ENCODE assay signal across 13 cellular contexts in the genomic region with DNA sequence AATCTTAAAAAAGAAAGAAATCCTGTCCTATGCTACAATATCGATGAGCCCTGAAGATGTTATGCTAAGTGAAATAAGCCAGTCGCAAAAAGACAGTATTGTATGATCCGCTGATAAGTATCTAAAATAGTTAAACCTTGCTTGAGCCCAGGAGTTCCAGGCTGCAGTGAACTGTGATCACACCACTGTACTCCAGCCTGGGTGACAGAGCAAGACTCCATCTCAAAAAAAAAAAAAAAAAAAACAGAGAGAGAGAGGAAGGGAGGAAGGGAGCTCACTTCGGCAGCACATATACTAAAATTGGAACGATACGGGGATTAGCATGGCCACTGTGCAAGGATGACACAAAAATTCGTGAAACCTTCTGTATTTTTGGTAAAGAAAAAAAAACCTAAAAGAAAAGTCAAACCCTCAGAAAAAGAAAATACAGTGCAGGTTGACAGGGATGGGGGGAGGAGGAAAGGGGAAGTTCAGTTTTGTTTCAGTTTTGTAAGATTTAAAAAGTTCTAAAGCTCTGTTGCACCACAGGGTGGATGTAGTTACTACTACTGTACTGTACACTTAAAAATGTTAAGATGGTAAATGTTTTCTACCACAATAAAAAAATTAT. TPM values are rescaled to one million over a fixed set of nuclear protein-coding genes. Genes with fewer than 3 reads are reported as not detected.
DNase-seq lines count a peak whose midpoint lies in the region; ATAC-seq, FAIRE-seq and TF ChIP-seq lines count a peak whose summit lies in the region.
"Had no signal": no experiment of that assay in that cellular context is flagged by ENCODE, and none has a peak within 500 bp of the region (broad histone marks: within the 10 kb centered on the region; RNA-seq: fewer than 3 reads in every experiment).

No MANE protein-coding gene starts in this region.

- peaks cover 8% of the 10 kb centered on the region for H3K36me3 ChIP-seq in Karpas-422 (ENCODE audit: insufficient read depth, low read length)
- peaks cover 0 to 21% (median 9%) of the 10 kb centered on the region in 3 donors for H3K36me3 ChIP-seq in pancreas

- FAIRE-seq in pancreas (lab: Jason Lieb, UNC), result no peak

- peak overlapping the region; percentile 94 for H3K27ac Mint-ChIP-seq in activated T-cell treated with anti-CD3 and anti-CD28 coated beads, Interleukin-2, amount 50 U/mL, for 72 hours
- H3K27ac Mint-ChIP-seq in activated T-helper 2 cell treated with anti-CD3 and anti-CD28 coated beads, Interferon-gamma antibody, Interleukin-2, Interleukin-4, amounts not matched to agents 10 μg/mL and 5 μg/mL and 100 μg/mL, durations not matched to agents 14 hours and 24 hours and 36 hours, result peak overlapping the region; percentile 68

- H3K4me1 ChIP-seq in Karpas-422 (ENCODE audit: low read length), result peaks cover 45% of the 10 kb centered on the region
- H3K4me1 ChIP-seq in pancreas, result peaks cover 11 to 45% (median 28%) of the 10 kb centered on the region in 3 donors

- peaks cover 4 to 19% of the 10 kb centered on the region in 2 donors for H3K36me3 Mint-ChIP-seq in activated T-cell treated with anti-CD3 and anti-CD28 coated beads, Interleukin-2, amount 50 U/mL, for 72 hours (ENCODE audit: insufficient read depth in 2 of 2)
- peaks cover 34% of the 10 kb centered on the region for H3K36me3 Mint-ChIP-seq in activated T-helper 2 cell treated with anti-CD3 and anti-CD28 coated beads, Interferon-gamma antibody, Interleukin-2, Interleukin-4, amounts not matched to agents 10 μg/mL and 5 μg/mL and 100 μg/mL, durations not matched to agents 14 hours and 24 hours and 36 hours (ENCODE audit: low read depth)

- TF ChIP-seq CTCF in pancreas (IDR thresholded peaks at IDR 0.05), result no peak

- peak overlapping the region; percentile 84 for H3K27ac ChIP-seq in Karpas-422 (ENCODE audit: low read length)
- peak overlapping the region; percentile 99 for H3K27ac ChIP-seq in substantia nigra (ENCODE audit: low read depth, low read length, poor library complexity, severe bottlenecking)
- H3K27ac ChIP-seq in pancreas, result no peak overlapping the region
- H3K27ac ChIP-seq: sigmoid colon had no signal

- H3K27me3 ChIP-seq in Karpas-422 (ENCODE audit: low read length) (no peaks in the 10 kb centered on the region), pancreas (no peaks in the 10 kb centered on the region)
- H3K27me3 ChIP-seq: sigmoid colon had no signal

- H3K9me3 Mint-ChIP-seq in activated T-cell treated with anti-CD3 and anti-CD28 coated beads, Interleukin-2, amount 50 U/mL, for 72 hours, result no peaks in the 10 kb centered on the region
- no peaks in the 10 kb centered on the region for H3K9me3 Mint-ChIP-seq in activated T-helper 2 cell treated with anti-CD3 and anti-CD28 coated beads, Interferon-gamma antibody, Interleukin-2, Interleukin-4, amounts not matched to agents 10 μg/mL and 5 μg/mL and 100 μg/mL, durations not matched to agents 14 hours and 24 hours and 36 hours

- H3K4me1 Mint-ChIP-seq in activated T-cell treated with anti-CD3 and anti-CD28 coated beads, Interleukin-2, amount 50 U/mL, for 72 hours (ENCODE audit: low read depth), result peaks cover 44% of the 10 kb centered on the region
- peaks cover 19% of the 10 kb centered on the region for H3K4me1 Mint-ChIP-seq in activated T-helper 2 cell treated with anti-CD3 and anti-CD28 coated beads, Interferon-gamma antibody, Interleukin-2, Interleukin-4, amounts not matched to agents 10 μg/mL and 5 μg/mL and 100 μg/mL, durations not matched to agents 14 hours and 24 hours and 36 hours (ENCODE audit: low read depth)

- no peak for DNase-seq in activated T-cell treated with anti-CD3 and anti-CD28 coated beads, Interleukin-2, amount 50 U/mL, for 72 hours
- DNase-seq in activated T-cell treated with anti-CD3 and anti-CD28 coated beads, Interleukin-2, amount 50 U/mL, for 1 hour, result no peak
- DNase-seq in Karpas-422, result peak; percentile 77
- no peak for DNase-seq in activated T-helper 2 cell treated with anti-CD3 and anti-CD28 coated beads, Interferon-gamma antibody, Interleukin-2, Interleukin-4, amounts not matched to agents 10 μg/mL and 5 μg/mL and 100 μg/mL, durations not matched to agents 14 hours and 24 hours and 36 hours (ENCODE audit: low spot score)
- no peak for DNase-seq in substantia nigra (lab: John Stamatoyannopoulos, UW)
- no peak for DNase-seq in stimulated activated naive CD4-positive, alpha-beta T cell (lab: John Stamatoyannopoulos, UW)
- DNase-seq in pancreas, result no peak
- no peak for DNase-seq in HuH-7.5 (ENCODE audit: low spot score)
- DNase-seq: effector CD8-positive, alpha-beta T cell; islet precursor cell; NCI-H510A treated with DMSO at 0.1 percent for 48 hours; sigmoid colon had no signal

- H4K20me1 ChIP-seq in Karpas-422 (ENCODE audit: insufficient read depth, low read depth, low read length), result peaks cover 35% of the 10 kb centered on the region

- H3K9me2 ChIP-seq in Karpas-422 (replicated peaks; ENCODE audit: insufficient read depth, low read length), result no peaks in the 10 kb centered on the region

- no peak for ATAC-seq in activated T-cell treated with anti-CD3 and anti-CD28 coated beads, Interleukin-2, amount 50 U/mL, for 72 hours (replicated peaks in 1 of 2)
- ATAC-seq in pancreas, result no peak

- peak overlapping the region; percentile 18 to 46 for H3K4me3 Mint-ChIP-seq in activated T-cell treated with anti-CD3 and anti-CD28 coated beads, Interleukin-2, amount 50 U/mL, for 72 hours
- no peak overlapping the region for H3K4me3 Mint-ChIP-seq in activated T-helper 2 cell treated with anti-CD3 and anti-CD28 coated beads, Interferon-gamma antibody, Interleukin-2, Interleukin-4, amounts not matched to agents 10 μg/mL and 5 μg/mL and 100 μg/mL, durations not matched to agents 14 hours and 24 hours and 36 hours (ENCODE audit: low read depth)

- H3K79me2 ChIP-seq in Karpas-422 (ENCODE audit: low read length), result peaks cover 85% of the 10 kb centered on the region

- peak overlapping the region; percentile 42 for H3K9ac ChIP-seq in Karpas-422 (ENCODE audit: low read length)

- H3K9me3 ChIP-seq in Karpas-422 (ENCODE audit: low read length) (no peaks in the 10 kb centered on the region), pancreas (no peaks in the 10 kb centered on the region)
- H3K9me3 ChIP-seq: sigmoid colon had no signal

- WGBS in pancreas, 2 donors, result 87% methylated on average over 7 of the region's 7 CpGs

- peak overlapping the region; percentile 21; the same call in 1 of the 2 replicates for H3K4me3 ChIP-seq in Karpas-422 (ENCODE audit: low read length)
- no peak overlapping the region for H3K4me3 ChIP-seq in pancreas
- H3K4me3 ChIP-seq: sigmoid colon had no signal

- intact Hi-C loops in activated T-helper 2 cell treated with anti-CD3 and anti-CD28 coated beads, Interferon-gamma antibody, Interleukin-2, Interleukin-4, amounts not matched to agents 10 μg/mL and 5 μg/mL and 100 μg/mL, durations not matched to agents 14 hours and 24 hours and 36 hours (cut with micrococcal nuclease), result no loop called here
- intact Hi-C loops in pancreas (cut with DNase I), result no loop called here

- no peaks in the 10 kb centered on the region for H3K27me3 Mint-ChIP-seq in activated T-cell treated with anti-CD3 and anti-CD28 coated beads, Interleukin-2, amount 50 U/mL, for 72 hours (ENCODE audit: low read depth)
- H3K27me3 Mint-ChIP-seq in activated T-helper 2 cell treated with anti-CD3 and anti-CD28 coated beads, Interferon-gamma antibody, Interleukin-2, Interleukin-4, amounts not matched to agents 10 μg/mL and 5 μg/mL and 100 μg/mL, durations not matched to agents 14 hours and 24 hours and 36 hours (ENCODE audit: low read depth), result no peaks in the 10 kb centered on the region

- no peak overlapping the region for H2AFZ ChIP-seq in Karpas-422 (ENCODE audit: low read length)

- H3K4me2 ChIP-seq in Karpas-422 (ENCODE audit: low read depth, low read length, poor library complexity, severe bottlenecking), result peak overlapping the region; percentile 53

RNA-seq across cellular contexts. Expression of a gene that starts 8.4 kb away (rescaled TPM):
- total RNA-seq in activated T-cell treated with anti-CD3 and anti-CD28 coated beads, Interleukin-2, amount 50 U/mL, for 72 hours, result 100 to 1,000 TPM; 110 to 138 TPM
- total RNA-seq in Karpas-422 (2014; rRNA removed; shearing (Covaris generic); ENCODE audit: low replicate concordance), result 22.7 and 41.9 TPM in 2 replicates
- 102 and 105 TPM in 2 replicates for total RNA-seq in activated T-helper 2 cell treated with anti-CD3 and anti-CD28 coated beads, Interferon-gamma antibody, Interleukin-2, Interleukin-4, amounts not matched to agents 10 μg/mL and 5 μg/mL and 100 μg/mL, durations not matched to agents 14 hours and 24 hours and 36 hours
- 10 to 100 TPM; 34.8 to 55.0 (median 47.7) TPM for total RNA-seq in pancreas
- polyA plus RNA-seq in pancreas, result 100 to 1,000 TPM; 213 to 244 TPM

RNA-seq across cellular contexts. Expression of a gene that starts 29.0 kb away (rescaled TPM):
- 1 to 10 TPM; 5.1 to 5.2 TPM for total RNA-seq in activated T-cell treated with anti-CD3 and anti-CD28 coated beads, Interleukin-2, amount 50 U/mL, for 72 hours
- 3.9 and 4.7 TPM in 2 replicates for total RNA-seq in Karpas-422 (2014; rRNA removed; shearing (Covaris generic); ENCODE audit: low replicate concordance)
- 3.9 and 5.8 TPM in 2 replicates for total RNA-seq in activated T-helper 2 cell treated with anti-CD3 and anti-CD28 coated beads, Interferon-gamma antibody, Interleukin-2, Interleukin-4, amounts not matched to agents 10 μg/mL and 5 μg/mL and 100 μg/mL, durations not matched to agents 14 hours and 24 hours and 36 hours
- total RNA-seq in pancreas, result under 1 TPM; 0.15 to 0.52 (median 0.32) TPM
- polyA plus RNA-seq in pancreas, result 1 to 10 TPM; 2.0 to 2.1 TPM
- polyA plus RNA-seq: AG04450 had no signal

RNA-seq across cellular contexts. Expression of a gene that starts 31.8 kb away (rescaled TPM):
- total RNA-seq in activated T-cell treated with anti-CD3 and anti-CD28 coated beads, Interleukin-2, amount 50 U/mL, for 72 hours, result 10 to 100 TPM; 26.4 to 28.1 TPM
- total RNA-seq in Karpas-422 (2014; rRNA removed; shearing (Covaris generic); ENCODE audit: low replicate concordance), result 85.2 and 91.1 TPM in 2 replicates
- total RNA-seq in activated T-helper 2 cell treated with anti-CD3 and anti-CD28 coated beads, Interferon-gamma antibody, Interleukin-2, Interleukin-4, amounts not matched to agents 10 μg/mL and 5 μg/mL and 100 μg/mL, durations not matched to agents 14 hours and 24 hours and 36 hours, result 44.9 and 49.4 TPM in 2 replicates
- 10 to 100 TPM in 1 of 6 donors, 1 to 10 TPM in 5; 3.8 to 11.4 (median 7.7) TPM for total RNA-seq in pancreas
- polyA plus RNA-seq in pancreas, result 10 to 100 TPM; 16.6 to 26.2 TPM

RNA-seq across cellular contexts. Expression of a gene that starts 45.7 kb away (rescaled TPM):
- 10 to 100 TPM; 11.8 to 17.3 TPM for total RNA-seq in activated T-cell treated with anti-CD3 and anti-CD28 coated beads, Interleukin-2, amount 50 U/mL, for 72 hours
- total RNA-seq in Karpas-422 (2014; rRNA removed; shearing (Covaris generic); ENCODE audit: low replicate concordance), result 8.0 and 21.0 TPM in 2 replicates
- 15.7 and 18.4 TPM in 2 replicates for total RNA-seq in activated T-helper 2 cell treated with anti-CD3 and anti-CD28 coated beads, Interferon-gamma antibody, Interleukin-2, Interleukin-4, amounts not matched to agents 10 μg/mL and 5 μg/mL and 100 μg/mL, durations not matched to agents 14 hours and 24 hours and 36 hours
- total RNA-seq in pancreas, result 10 to 100 TPM; 13.0 to 18.7 (median 15.1) TPM
- 10 to 100 TPM; 31.7 to 57.4 TPM for polyA plus RNA-seq in pancreas

RNA-seq across cellular contexts. Expression of a gene that starts 46.0 kb away (rescaled TPM):
- total RNA-seq in activated T-cell treated with anti-CD3 and anti-CD28 coated beads, Interleukin-2, amount 50 U/mL, for 72 hours, result 100 to 1,000 TPM; 142 to 145 TPM
- 0.63 and 1.3 TPM in 2 replicates for total RNA-seq in Karpas-422 (2014; rRNA removed; shearing (Covaris generic); ENCODE audit: low replicate concordance)
- 62.7 and 70.3 TPM in 2 replicates for total RNA-seq in activated T-helper 2 cell treated with anti-CD3 and anti-CD28 coated beads, Interferon-gamma antibody, Interleukin-2, Interleukin-4, amounts not matched to agents 10 μg/mL and 5 μg/mL and 100 μg/mL, durations not matched to agents 14 hours and 24 hours and 36 hours
- total RNA-seq in pancreas, result 10 to 100 TPM in 4 of 6 donors, 1 to 10 TPM in 2; 8.3 to 21.7 (median 13.4) TPM
- 10 to 100 TPM; 25.1 to 33.5 TPM for polyA plus RNA-seq in pancreas

Comparison
In these comparisons a context has a peak if more than half of its experiments do, and no peak if none do; other contexts are left out.
1. H3K27ac ChIP-seq: peak in Karpas-422 (single experiment) and substantia nigra (single experiment); none in pancreas (0 of 4).